Comparison of ENCODE assay signal across 19 cellular contexts in the genomic region with DNA sequence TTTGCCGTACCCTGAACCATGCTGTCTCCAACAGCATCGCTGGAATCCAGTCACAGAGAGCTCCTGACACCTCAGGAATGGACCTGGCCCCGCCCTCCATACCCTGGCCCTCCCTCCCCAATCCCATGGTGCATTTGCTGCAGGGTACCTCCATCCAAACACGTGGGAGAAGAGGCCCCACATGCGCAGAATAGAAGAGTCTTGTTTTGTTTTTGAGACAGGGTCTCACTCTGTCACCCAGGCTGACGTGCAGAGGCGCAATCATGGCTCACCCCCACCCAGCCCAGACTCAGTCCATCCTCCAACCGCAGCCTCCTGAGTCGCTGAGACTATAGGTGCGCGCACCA. TPM values are rescaled to one million over a fixed set of nuclear protein-coding genes. Genes with fewer than 3 reads are reported as not detected.
DNase-seq lines count a peak whose midpoint lies in the region; ATAC-seq lines count a peak whose summit lies in the region.
"Had no signal": no experiment of that assay in that cellular context is flagged by ENCODE, and none has a peak within 500 bp of the region (broad histone marks: within the 10 kb centered on the region; RNA-seq: fewer than 3 reads in every experiment).

No MANE protein-coding gene starts in this region.

- in situ Hi-C loops in HAP-1 (cut with MboI; ENCODE audit: low sequenced_read_pairs): no loop called here

- H3K4me3 Mint-ChIP-seq in activated T-cell treated with anti-CD3 and anti-CD28 coated beads, Interleukin-2, amount 50 U/mL, for 24 hours: no peak overlapping the region
- H3K4me3 Mint-ChIP-seq: CD8-positive, alpha-beta T cell; H9 had no signal

- DNase-seq in activated T-cell treated with anti-CD3 and anti-CD28 coated beads, Interleukin-2, amount 50 U/mL, for 24 hours: no peak
- DNase-seq in activated T-cell treated with anti-CD3 and anti-CD28 coated beads for 4 hours (no peak), HAP-1 (ENCODE audit: low spot score in 2 of 2) (peak; percentile 46 to 69), cerebellar cortex (ENCODE audit: low spot score) (peak; percentile 81), anterior cingulate cortex (lab: John Stamatoyannopoulos, UW) (no peak), SJCRH30 (no peak)
- DNase-seq: AML-193; CD8-positive, alpha-beta T cell; EL; H9; NCI-H1436; NCI-H2029 treated with DMSO at 0.1 percent for 48 hours; NCI-H524; PC-9; SK-N-SH had no signal

- no peaks in the 10 kb centered on the region for H3K27me3 Mint-ChIP-seq in activated T-cell treated with anti-CD3 and anti-CD28 coated beads, Interleukin-2, amount 50 U/mL, for 24 hours

- H3K36me3 ChIP-seq in HAP-1 (replicated peaks): peaks cover 27% of the 10 kb centered on the region
- peaks cover 0 to 32% (median 32%) of the 10 kb centered on the region in 5 donors for H3K36me3 ChIP-seq in subcutaneous abdominal adipose tissue (ENCODE audit: control insufficient read depth in 5 of 5, insufficient read depth in 5 of 5, low read length in 5 of 5)
- peaks cover 32% of the 10 kb centered on the region for H3K36me3 ChIP-seq in SJCRH30

- no peaks in the 10 kb centered on the region for H3K27me3 ChIP-seq in HAP-1 (ENCODE audit: low read depth)
- H3K27me3 ChIP-seq in subcutaneous abdominal adipose tissue (ENCODE audit: control insufficient read depth in 5 of 5, insufficient read depth in 4 of 5, low read length in 5 of 5): no peaks in the 10 kb centered on the region
- no peaks in the 10 kb centered on the region for H3K27me3 ChIP-seq in SJCRH30

- H3K4me1 ChIP-seq in HAP-1: peaks cover 6% of the 10 kb centered on the region
- H3K4me1 ChIP-seq in subcutaneous abdominal adipose tissue (ENCODE audit: control insufficient read depth in 5 of 5, insufficient read depth in 5 of 5, low read length in 5 of 5): peaks cover 14 to 66% (median 64%) of the 10 kb centered on the region in 5 donors
- H3K4me1 ChIP-seq in SJCRH30: peaks cover 21% of the 10 kb centered on the region

- peak overlapping the region in 2 of 5 donors; percentile 48 to 68 for H3K9ac ChIP-seq in subcutaneous abdominal adipose tissue (ENCODE audit: low read length in 5 of 5)
- H3K9ac ChIP-seq: SK-N-SH had no signal

- peaks cover 47% of the 10 kb centered on the region for H3K36me3 Mint-ChIP-seq in activated T-cell treated with anti-CD3 and anti-CD28 coated beads, Interleukin-2, amount 50 U/mL, for 24 hours (ENCODE audit: low read depth)

- no peaks in the 10 kb centered on the region for H3K9me3 ChIP-seq in HAP-1
- H3K9me3 ChIP-seq in subcutaneous abdominal adipose tissue (ENCODE audit: control insufficient read depth in 5 of 5, low read length in 5 of 5): no peaks in the 10 kb centered on the region
- H3K9me3 ChIP-seq in SJCRH30 (replicated peaks): no peaks in the 10 kb centered on the region
- H3K9me3 ChIP-seq: SK-N-SH had no signal

- H3K4me3 ChIP-seq in HAP-1 (no peak overlapping the region), subcutaneous abdominal adipose tissue (ENCODE audit: low read depth in 1 of 5, low read length in 5 of 5) (no peak overlapping the region), SJCRH30 (no peak overlapping the region)
- H3K4me3 ChIP-seq: PC-9 had no signal

- no peak for ATAC-seq in HG02981 (IDR thresholded peaks at IDR 0.05; ENCODE audit: unreplicated experiment)
- ATAC-seq: CD8-positive, alpha-beta T cell; Right ventricle myocardium inferior had no signal

- H3K27ac Mint-ChIP-seq in activated T-cell treated with anti-CD3 and anti-CD28 coated beads, Interleukin-2, amount 50 U/mL, for 24 hours: peak overlapping the region; percentile 38
- H3K27ac Mint-ChIP-seq: CD8-positive, alpha-beta T cell had no signal

- peaks cover 33% of the 10 kb centered on the region for H3K4me1 Mint-ChIP-seq in activated T-cell treated with anti-CD3 and anti-CD28 coated beads, Interleukin-2, amount 50 U/mL, for 24 hours (ENCODE audit: low read depth)

- no peaks in the 10 kb centered on the region for H3K9me3 Mint-ChIP-seq in activated T-cell treated with anti-CD3 and anti-CD28 coated beads, Interleukin-2, amount 50 U/mL, for 24 hours
- H3K9me3 Mint-ChIP-seq: CD8-positive, alpha-beta T cell; H9 had no signal

- H3K27ac ChIP-seq in subcutaneous abdominal adipose tissue (ENCODE audit: low read depth, low read length) (peak overlapping the region; percentile 70), SJCRH30 (no peak overlapping the region)
- H3K27ac ChIP-seq: PC-9 had no signal

RNA-seq across cellular contexts. Expression of a gene that starts 2.3 kb away (rescaled TPM):
- total RNA-seq in SJCRH30 (2014; rRNA removed; shearing (Covaris generic)): 16.5 and 19.6 TPM in 2 replicates

RNA-seq across cellular contexts. Expression of a gene that starts 6.6 kb away (rescaled TPM):
- total RNA-seq in SJCRH30 (2014; rRNA removed; shearing (Covaris generic)): 1,150 and 1,247 TPM in 2 replicates

RNA-seq across cellular contexts. Expression of a gene that starts 11.3 kb away (rescaled TPM):
- 1.6 and 1.9 TPM in 2 replicates for total RNA-seq in SJCRH30 (2014; rRNA removed; shearing (Covaris generic))
- total RNA-seq: HT1080 had no signal

RNA-seq across cellular contexts. Expression of a gene that starts 11.4 kb away (rescaled TPM):
- total RNA-seq in SJCRH30 (2014; rRNA removed; shearing (Covaris generic)): 18.3 and 21.2 TPM in 2 replicates

RNA-seq across cellular contexts. Expression of a gene that starts 16.3 kb away (rescaled TPM):
- total RNA-seq in SJCRH30 (2014; rRNA removed; shearing (Covaris generic)): 122 and 133 TPM in 2 replicates

Comparison
In these comparisons a context has a peak if more than half of its experiments do, and no peak if none do; other contexts are left out.
1. DNase-seq: peak in HAP-1 (2 of 2) and cerebellar cortex (single experiment); none in activated T-cell treated with anti-CD3 and anti-CD28 coated beads, Interleukin-2, amount 50 U/mL, for 24 hours (single experiment), activated T-cell treated with anti-CD3 and anti-CD28 coated beads for 4 hours (single experiment), anterior cingulate cortex (0 of 58) and SJCRH30 (0 of 2).